ENCODE assay signal across 1 cellular context in the genomic region with DNA sequence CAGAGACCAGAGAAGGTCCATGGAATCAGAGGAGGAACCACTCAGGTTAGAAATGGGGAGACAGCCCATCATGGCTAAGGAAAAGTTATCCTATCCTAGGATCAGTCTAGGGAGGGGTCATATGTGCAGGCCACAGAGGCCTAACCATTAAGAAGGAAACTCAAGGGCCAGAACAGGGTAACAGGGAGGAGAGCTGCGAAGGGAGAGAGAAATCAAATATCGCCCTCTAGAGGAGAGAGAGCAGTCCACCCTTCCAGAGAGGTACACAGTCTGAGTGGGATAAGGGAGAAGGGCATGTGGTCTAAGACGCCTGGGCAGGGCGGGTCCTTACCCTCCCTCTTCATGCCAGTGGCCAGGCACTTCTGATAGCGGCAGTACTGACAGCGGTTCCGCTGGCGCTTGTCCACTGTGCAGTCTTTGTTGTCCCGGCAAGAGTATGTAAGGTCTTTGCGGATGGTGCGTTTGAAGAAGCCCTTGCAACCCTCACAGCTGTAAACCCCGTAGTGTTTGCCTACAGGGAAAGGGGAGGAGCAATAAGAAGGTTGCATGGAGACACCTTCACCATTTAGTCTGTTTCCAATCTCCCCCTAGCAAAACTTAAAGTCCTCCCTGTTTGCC.
A peak's percentile ranks its signal among the peaks of the same experiment; 100 is the strongest.
TF ChIP-seq lines count a peak whose summit lies in the region.

No MANE protein-coding gene starts in this region.

TF ChIP-seq in HepG2, 621 proteins besides CTCF, POLR2A, EP300 and RAD21 (continued from another document and continues in another):
- TF ChIP-seq HNF1A (IDR thresholded peaks at IDR 0.05; ENCODE audit: low read depth): no peak
- TF ChIP-seq HNF1A (CRISPR knock-in tag; IDR thresholded peaks at IDR 0.05; ENCODE audit: borderline replicate concordance): peak; percentile 39; the same call in 1 of the 2 replicates
- no peak for TF ChIP-seq SIX1 (CRISPR knock-in tag; IDR thresholded peaks at IDR 0.05; ENCODE audit: borderline replicate concordance)
- no peak for TF ChIP-seq SP4 (CRISPR knock-in tag; IDR thresholded peaks at IDR 0.05)
- peak; percentile 34; the same call in 1 of the 2 replicates for TF ChIP-seq ZBTB7B (CRISPR knock-in tag; IDR thresholded peaks at IDR 0.05)
- peak; percentile 60; the same call in 1 of the 2 replicates for TF ChIP-seq IRF2 (CRISPR knock-in tag; IDR thresholded peaks at IDR 0.05)
- TF ChIP-seq, protein P1, sequence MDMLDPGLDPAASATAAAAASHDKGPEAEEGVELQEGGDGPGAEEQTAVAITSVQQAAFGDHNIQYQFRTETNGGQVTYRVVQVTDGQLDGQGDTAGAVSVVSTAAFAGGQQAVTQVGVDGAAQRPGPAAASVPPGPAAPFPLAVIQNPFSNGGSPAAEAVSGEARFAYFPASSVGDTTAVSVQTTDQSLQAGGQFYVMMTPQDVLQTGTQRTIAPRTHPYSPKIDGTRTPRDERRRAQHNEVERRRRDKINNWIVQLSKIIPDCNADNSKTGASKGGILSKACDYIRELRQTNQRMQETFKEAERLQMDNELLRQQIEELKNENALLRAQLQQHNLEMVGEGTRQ (IDR thresholded peaks at IDR 0.05; ENCODE audit: low read depth, low read length): 0 out of 2 replicates have a peak, but pooled peaks have one; percentile 4
- TF ChIP-seq, protein P1 (CRISPR knock-in tag; IDR thresholded peaks at IDR 0.05; ENCODE audit: borderline replicate concordance): no peak
- peak; percentile 80; the same call in 1 of the 2 replicates for TF ChIP-seq ZNF567 (CRISPR knock-in tag; IDR thresholded peaks at IDR 0.05; ENCODE audit: borderline replicate concordance)
- TF ChIP-seq, protein P2, sequence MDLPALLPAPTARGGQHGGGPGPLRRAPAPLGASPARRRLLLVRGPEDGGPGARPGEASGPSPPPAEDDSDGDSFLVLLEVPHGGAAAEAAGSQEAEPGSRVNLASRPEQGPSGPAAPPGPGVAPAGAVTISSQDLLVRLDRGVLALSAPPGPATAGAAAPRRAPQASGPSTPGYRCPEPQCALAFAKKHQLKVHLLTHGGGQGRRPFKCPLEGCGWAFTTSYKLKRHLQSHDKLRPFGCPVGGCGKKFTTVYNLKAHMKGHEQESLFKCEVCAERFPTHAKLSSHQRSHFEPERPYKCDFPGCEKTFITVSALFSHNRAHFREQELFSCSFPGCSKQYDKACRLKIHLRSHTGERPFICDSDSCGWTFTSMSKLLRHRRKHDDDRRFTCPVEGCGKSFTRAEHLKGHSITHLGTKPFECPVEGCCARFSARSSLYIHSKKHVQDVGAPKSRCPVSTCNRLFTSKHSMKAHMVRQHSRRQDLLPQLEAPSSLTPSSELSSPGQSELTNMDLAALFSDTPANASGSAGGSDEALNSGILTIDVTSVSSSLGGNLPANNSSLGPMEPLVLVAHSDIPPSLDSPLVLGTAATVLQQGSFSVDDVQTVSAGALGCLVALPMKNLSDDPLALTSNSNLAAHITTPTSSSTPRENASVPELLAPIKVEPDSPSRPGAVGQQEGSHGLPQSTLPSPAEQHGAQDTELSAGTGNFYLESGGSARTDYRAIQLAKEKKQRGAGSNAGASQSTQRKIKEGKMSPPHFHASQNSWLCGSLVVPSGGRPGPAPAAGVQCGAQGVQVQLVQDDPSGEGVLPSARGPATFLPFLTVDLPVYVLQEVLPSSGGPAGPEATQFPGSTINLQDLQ (CRISPR knock-in tag; IDR thresholded peaks at IDR 0.05): peak; percentile 97
- TF ChIP-seq HMG20B (CRISPR knock-in tag; conservative IDR thresholded peaks at IDR 0.05): 0 out of 2 replicates have a peak, but pooled peaks have one; percentile 11
- peak; percentile 52; the same call in 1 of the 2 replicates for TF ChIP-seq ZNF124 (CRISPR knock-in tag; IDR thresholded peaks at IDR 0.05)
- TF ChIP-seq, protein P3, sequence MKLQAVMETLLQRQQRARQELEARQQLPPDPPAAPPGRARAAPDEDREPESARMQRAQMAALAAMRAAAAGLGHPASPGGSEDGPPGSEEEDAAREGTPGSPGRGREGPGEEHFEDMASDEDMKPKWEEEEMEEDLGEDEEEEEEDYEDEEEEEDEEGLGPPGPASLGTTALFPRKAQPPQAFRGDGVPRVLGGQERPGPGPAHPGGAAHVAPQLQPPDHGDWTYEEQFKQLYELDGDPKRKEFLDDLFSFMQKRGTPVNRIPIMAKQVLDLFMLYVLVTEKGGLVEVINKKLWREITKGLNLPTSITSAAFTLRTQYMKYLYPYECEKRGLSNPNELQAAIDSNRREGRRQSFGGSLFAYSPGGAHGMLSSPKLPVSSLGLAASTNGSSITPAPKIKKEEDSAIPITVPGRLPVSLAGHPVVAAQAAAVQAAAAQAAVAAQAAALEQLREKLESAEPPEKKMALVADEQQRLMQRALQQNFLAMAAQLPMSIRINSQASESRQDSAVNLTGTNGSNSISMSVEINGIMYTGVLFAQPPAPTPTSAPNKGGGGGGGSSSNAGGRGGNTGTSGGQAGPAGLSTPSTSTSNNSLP (IDR thresholded peaks at IDR 0.05; ENCODE audit: low read depth, low read length): 0 out of 2 replicates have a peak, but pooled peaks have one; percentile 40
- TF ChIP-seq PATZ1 (CRISPR knock-in tag; IDR thresholded peaks at IDR 0.05): peak; percentile 52
- no peak for TF ChIP-seq ZNF260 (CRISPR knock-in tag; IDR thresholded peaks at IDR 0.05; ENCODE audit: borderline replicate concordance, low read depth)
- no peak for TF ChIP-seq MTA1 (CRISPR knock-in tag; IDR thresholded peaks at IDR 0.05; ENCODE audit: borderline replicate concordance)
- TF ChIP-seq, protein P4, sequence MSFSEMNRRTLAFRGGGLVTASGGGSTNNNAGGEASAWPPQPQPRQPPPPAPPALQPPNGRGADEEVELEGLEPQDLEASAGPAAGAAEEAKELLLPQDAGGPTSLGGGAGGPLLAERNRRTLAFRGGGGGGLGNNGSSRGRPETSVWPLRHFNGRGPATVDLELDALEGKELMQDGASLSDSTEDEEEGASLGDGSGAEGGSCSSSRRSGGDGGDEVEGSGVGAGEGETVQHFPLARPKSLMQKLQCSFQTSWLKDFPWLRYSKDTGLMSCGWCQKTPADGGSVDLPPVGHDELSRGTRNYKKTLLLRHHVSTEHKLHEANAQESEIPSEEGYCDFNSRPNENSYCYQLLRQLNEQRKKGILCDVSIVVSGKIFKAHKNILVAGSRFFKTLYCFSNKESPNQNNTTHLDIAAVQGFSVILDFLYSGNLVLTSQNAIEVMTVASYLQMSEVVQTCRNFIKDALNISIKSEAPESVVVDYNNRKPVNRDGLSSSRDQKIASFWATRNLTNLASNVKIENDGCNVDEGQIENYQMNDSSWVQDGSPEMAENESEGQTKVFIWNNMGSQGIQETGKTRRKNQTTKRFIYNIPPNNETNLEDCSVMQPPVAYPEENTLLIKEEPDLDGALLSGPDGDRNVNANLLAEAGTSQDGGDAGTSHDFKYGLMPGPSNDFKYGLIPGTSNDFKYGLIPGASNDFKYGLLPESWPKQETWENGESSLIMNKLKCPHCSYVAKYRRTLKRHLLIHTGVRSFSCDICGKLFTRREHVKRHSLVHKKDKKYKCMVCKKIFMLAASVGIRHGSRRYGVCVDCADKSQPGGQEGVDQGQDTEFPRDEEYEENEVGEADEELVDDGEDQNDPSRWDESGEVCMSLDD (CRISPR knock-in tag; IDR thresholded peaks at IDR 0.05; ENCODE audit: borderline replicate concordance): no peak
- TF ChIP-seq, protein P5, sequence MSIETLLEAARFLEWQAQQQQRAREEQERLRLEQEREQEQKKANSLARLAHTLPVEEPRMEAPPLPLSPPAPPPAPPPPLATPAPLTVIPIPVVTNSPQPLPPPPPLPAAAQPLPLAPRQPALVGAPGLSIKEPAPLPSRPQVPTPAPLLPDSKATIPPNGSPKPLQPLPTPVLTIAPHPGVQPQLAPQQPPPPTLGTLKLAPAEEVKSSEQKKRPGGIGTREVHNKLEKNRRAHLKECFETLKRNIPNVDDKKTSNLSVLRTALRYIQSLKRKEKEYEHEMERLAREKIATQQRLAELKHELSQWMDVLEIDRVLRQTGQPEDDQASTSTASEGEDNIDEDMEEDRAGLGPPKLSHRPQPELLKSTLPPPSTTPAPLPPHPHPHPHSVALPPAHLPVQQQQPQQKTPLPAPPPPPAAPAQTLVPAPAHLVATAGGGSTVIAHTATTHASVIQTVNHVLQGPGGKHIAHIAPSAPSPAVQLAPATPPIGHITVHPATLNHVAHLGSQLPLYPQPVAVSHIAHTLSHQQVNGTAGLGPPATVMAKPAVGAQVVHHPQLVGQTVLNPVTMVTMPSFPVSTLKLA (IDR thresholded peaks at IDR 0.05): no peak
- no peak for TF ChIP-seq HES4 (CRISPR knock-in tag; IDR thresholded peaks at IDR 0.05; ENCODE audit: borderline replicate concordance)
- no peak for TF ChIP-seq EED (CRISPR knock-in tag; IDR thresholded peaks at IDR 0.05)
- 0 out of 2 replicates have a peak, but pooled peaks have one; percentile 78 for TF ChIP-seq ZNF83 (CRISPR knock-in tag; IDR thresholded peaks at IDR 0.05; ENCODE audit: borderline replicate concordance)
- TF ChIP-seq STAG1 (CRISPR knock-in tag; IDR thresholded peaks at IDR 0.05): peak; percentile 60
- TF ChIP-seq, protein P6, sequence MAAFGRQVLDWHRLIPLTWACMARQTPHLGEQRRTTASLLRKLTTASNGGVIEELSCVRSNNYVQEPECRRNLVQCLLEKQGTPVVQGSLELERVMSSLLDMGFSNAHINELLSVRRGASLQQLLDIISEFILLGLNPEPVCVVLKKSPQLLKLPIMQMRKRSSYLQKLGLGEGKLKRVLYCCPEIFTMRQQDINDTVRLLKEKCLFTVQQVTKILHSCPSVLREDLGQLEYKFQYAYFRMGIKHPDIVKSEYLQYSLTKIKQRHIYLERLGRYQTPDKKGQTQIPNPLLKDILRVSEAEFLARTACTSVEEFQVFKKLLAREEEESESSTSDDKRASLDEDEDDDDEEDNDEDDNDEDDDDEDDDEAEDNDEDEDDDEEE (CRISPR knock-in tag; IDR thresholded peaks at IDR 0.05): peak; percentile 89
- peak; percentile 33; the same call in 1 of the 2 replicates for TF ChIP-seq AKAP8 (CRISPR knock-in tag; IDR thresholded peaks at IDR 0.05)
- TF ChIP-seq NR2F1 (CRISPR knock-in tag; IDR thresholded peaks at IDR 0.05): 0 out of 4 replicates have a peak, but pooled peaks of 1 of the 2 experiments have one; percentile 10
- TF ChIP-seq KDM2A (CRISPR knock-in tag; IDR thresholded peaks at IDR 0.05; ENCODE audit: borderline replicate concordance, low read depth): peak; percentile 43; the same call in 1 of the 2 replicates
- TF ChIP-seq ZZZ3 (CRISPR knock-in tag; IDR thresholded peaks at IDR 0.05; ENCODE audit: borderline replicate concordance): 0 out of 2 replicates have a peak, but pooled peaks have one; percentile 35
- no peak; the same call in 1 of the 2 replicates for TF ChIP-seq FOXJ3 (CRISPR knock-in tag; IDR thresholded peaks at IDR 0.05; ENCODE audit: borderline replicate concordance)
- TF ChIP-seq, protein P7, sequence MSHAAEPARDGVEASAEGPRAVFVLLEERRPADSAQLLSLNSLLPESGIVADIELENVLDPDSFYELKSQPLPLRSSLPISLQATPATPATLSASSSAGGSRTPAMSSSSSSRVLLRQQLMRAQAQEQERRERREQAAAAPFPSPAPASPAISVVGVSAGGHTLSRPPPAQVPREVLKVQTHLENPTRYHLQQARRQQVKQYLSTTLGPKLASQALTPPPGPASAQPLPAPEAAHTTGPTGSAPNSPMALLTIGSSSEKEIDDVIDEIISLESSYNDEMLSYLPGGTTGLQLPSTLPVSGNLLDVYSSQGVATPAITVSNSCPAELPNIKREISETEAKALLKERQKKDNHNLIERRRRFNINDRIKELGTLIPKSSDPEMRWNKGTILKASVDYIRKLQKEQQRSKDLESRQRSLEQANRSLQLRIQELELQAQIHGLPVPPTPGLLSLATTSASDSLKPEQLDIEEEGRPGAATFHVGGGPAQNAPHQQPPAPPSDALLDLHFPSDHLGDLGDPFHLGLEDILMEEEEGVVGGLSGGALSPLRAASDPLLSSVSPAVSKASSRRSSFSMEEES (CRISPR knock-in tag; IDR thresholded peaks at IDR 0.05): peak; percentile 25; the same call in 1 of the 2 replicates
